Comparison of ENCODE assay signal across 18 cellular contexts in the genomic region with DNA sequence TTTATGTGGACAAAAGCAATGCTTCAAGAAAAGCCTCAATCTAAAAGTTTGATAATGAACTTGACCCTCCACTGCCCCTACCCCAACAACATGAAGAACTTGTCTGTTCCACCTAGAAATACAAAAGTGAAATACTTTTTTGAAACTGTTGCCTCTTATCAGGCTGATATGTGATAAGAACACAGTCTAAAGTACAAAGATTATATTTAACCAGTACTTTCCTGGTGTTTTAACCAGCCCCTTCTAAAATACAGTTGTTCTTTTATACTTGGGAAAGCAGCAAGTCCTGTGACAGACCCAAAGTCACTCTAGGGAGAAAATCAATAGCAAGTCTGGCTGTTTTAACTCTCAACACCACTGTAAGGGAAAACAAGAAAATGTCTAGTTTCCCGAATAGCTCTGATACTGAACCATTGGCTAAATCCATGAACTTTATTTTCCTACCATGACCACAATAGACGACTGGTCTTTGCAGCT. TPM values are rescaled to one million over a fixed set of nuclear protein-coding genes. Genes with fewer than 3 reads are reported as not detected.
"Had no signal": no experiment of that assay in that cellular context is flagged by ENCODE, and none has a peak within 500 bp of the region (broad histone marks: within the 10 kb centered on the region; RNA-seq: fewer than 3 reads in every experiment).

No MANE protein-coding gene starts in this region.

- ATAC-seq: naive thymus-derived CD4-positive, alpha-beta T cell; stimulated activated naive CD8-positive, alpha-beta T cell treated with anti-CD3 and anti-CD28 coated beads, Interleukin-15, Interleukin-2, amounts not matched to agents 100 U/mL and 50 U/mL, for 24 hours had no signal

- H3K9me3 ChIP-seq: esophagus squamous epithelium, SJSA1, suprapubic skin had no signal

- H3K4me1 ChIP-seq: SJSA1 had no signal

- H3K4me3 ChIP-seq: esophagus squamous epithelium, lung, SJSA1, smooth muscle cell, suprapubic skin had no signal

- H3K27me3 ChIP-seq: esophagus squamous epithelium, SJSA1, suprapubic skin had no signal

- H3K27me3 Mint-ChIP-seq: activated CD4-positive, alpha-beta T cell treated with anti-CD3 and anti-CD28 coated beads, Interleukin-2, amount 10 ng/mL, durations not matched to agents 7 days and 5 days; naive thymus-derived CD4-positive, alpha-beta T cell had no signal

- H3K9me3 Mint-ChIP-seq: activated CD4-positive, alpha-beta T cell treated with anti-CD3 and anti-CD28 coated beads, Interleukin-2, amount 10 ng/mL, durations not matched to agents 7 days and 5 days; immature natural killer cell; naive thymus-derived CD4-positive, alpha-beta T cell had no signal

- H3K27ac ChIP-seq: esophagus squamous epithelium, parathyroid adenoma, SJSA1, suprapubic skin had no signal

- H3K27ac Mint-ChIP-seq: activated CD4-positive, alpha-beta T cell treated with anti-CD3 and anti-CD28 coated beads, Interleukin-2, amount 10 ng/mL, durations not matched to agents 7 days and 5 days; immature natural killer cell; naive thymus-derived CD4-positive, alpha-beta T cell had no signal

- H3K4me3 Mint-ChIP-seq: activated CD4-positive, alpha-beta T cell treated with anti-CD3 and anti-CD28 coated beads, Interleukin-2, amount 10 ng/mL, durations not matched to agents 7 days and 5 days; immature natural killer cell; naive thymus-derived CD4-positive, alpha-beta T cell had no signal

- DNase-seq: activated CD4-positive, alpha-beta T cell treated with anti-CD3 and anti-CD28 coated beads, Interleukin-2, amount 10 ng/mL, durations not matched to agents 7 days and 5 days; activated CD8-positive, alpha-beta memory T cell treated with anti-CD3 and anti-CD28 coated beads, Interleukin-2, amount 50 U/mL, for 48 hours; effector CD4-positive, alpha-beta T cell; esophagus squamous epithelium; immature natural killer cell; naive thymus-derived CD4-positive, alpha-beta T cell; stimulated activated naive CD8-positive, alpha-beta T cell treated with anti-CD3 and anti-CD28 coated beads, Interleukin-15, Interleukin-2, amounts not matched to agents 100 U/mL and 50 U/mL, for 24 hours; SW 1271 had no signal

RNA-seq across cellular contexts. Expression of gene APOBEC2, which starts 12.6 kb away (rescaled TPM):
- total RNA-seq: activated CD4-positive, alpha-beta T cell treated with anti-CD3 and anti-CD28 coated beads, Interleukin-2, amount 10 ng/mL, durations not matched to agents 7 days and 5 days; astrocyte; endothelial cell of umbilical vein; fibroblast of villous mesenchyme; naive thymus-derived CD4-positive, alpha-beta T cell; SJSA1; smooth muscle cell; suprapubic skin; T-helper 2 cell treated with Interferon-gamma antibody and Interleukin-4, amounts not matched to agents 100 ng/mL and 5 ng/mL, for 36 hours had no signal

RNA-seq across cellular contexts. Expression of gene TSPO2, which starts 23.3 kb away (rescaled TPM):
- total RNA-seq: activated CD4-positive, alpha-beta T cell treated with anti-CD3 and anti-CD28 coated beads, Interleukin-2, amount 10 ng/mL, durations not matched to agents 7 days and 5 days; astrocyte; endothelial cell of umbilical vein; esophagus squamous epithelium; fibroblast of villous mesenchyme; naive thymus-derived CD4-positive, alpha-beta T cell; SJSA1; smooth muscle cell; suprapubic skin; T-helper 2 cell treated with Interferon-gamma antibody and Interleukin-4, amounts not matched to agents 100 ng/mL and 5 ng/mL, for 36 hours; urinary bladder had no signal

RNA-seq across cellular contexts. Expression of gene UNC5CL, which starts 26.6 kb away (rescaled TPM):
- total RNA-seq: SJSA1 had no signal
